Comparison of ENCODE assay signal across 8 cellular contexts in the genomic region with DNA sequence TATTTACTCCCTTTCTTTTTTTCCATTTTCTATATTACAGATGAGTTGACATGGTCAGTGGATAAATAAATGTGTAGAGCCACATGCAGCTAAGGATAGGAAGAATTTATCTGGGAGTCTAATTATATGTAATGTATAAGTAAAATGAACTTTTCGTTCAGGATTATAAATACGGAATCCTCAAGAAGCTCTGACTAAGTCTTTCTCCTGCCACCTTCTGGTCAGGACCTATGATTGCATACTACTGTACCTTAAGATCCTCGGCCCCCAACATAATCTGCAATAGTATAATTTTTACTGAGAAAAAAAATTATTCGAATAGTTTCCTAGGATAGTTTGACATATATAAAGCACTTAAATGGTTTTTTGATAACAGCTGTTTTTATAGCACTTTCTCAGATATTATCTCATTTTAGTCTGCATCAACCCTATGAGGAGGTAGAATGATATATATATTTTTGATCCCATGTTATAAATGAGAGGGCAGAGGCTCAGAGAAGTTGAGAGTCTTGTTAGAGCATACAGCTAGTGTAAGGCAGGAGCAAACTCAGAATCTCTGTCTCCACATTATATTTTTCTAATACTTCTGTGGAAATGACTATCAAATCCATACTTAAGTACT. TPM values are rescaled to one million over a fixed set of nuclear protein-coding genes. Genes with fewer than 3 reads are reported as not detected.
A peak's percentile ranks its signal among the peaks of the same experiment; 100 is the strongest.
DNase-seq lines count a peak whose midpoint lies in the region; ATAC-seq and TF ChIP-seq lines count a peak whose summit lies in the region.

No MANE protein-coding gene starts in this region.

- H3K9me3 Mint-ChIP-seq in naive B cell, result no peaks in the 10 kb centered on the region
- no peaks in the 10 kb centered on the region for H3K9me3 Mint-ChIP-seq in Calu3 (ENCODE audit: low read depth, unreplicated experiment)

- CTCF ChIA-PET in Calu3 (lab: Charles Lee), result interaction anchor here (1.6 kb wide), 1 partner anchor 43 kb away, joined by 4 read pairs; no protein-coding TSS in a partner anchor

- ATAC-seq in HG03354 (IDR thresholded peaks at IDR 0.05; ENCODE audit: poor library complexity, severe bottlenecking, unreplicated experiment), result peak; percentile 87
- ATAC-seq in naive B cell (ENCODE audit: low read depth in 2 of 2), result peak; percentile 63 to 68

- H3K27ac Mint-ChIP-seq in naive B cell, result no peak overlapping the region
- H3K27ac Mint-ChIP-seq in Calu3 (ENCODE audit: unreplicated experiment), result no peak overlapping the region

- DNase-seq in NCI-H1694 treated with DMSO at 0.1 percent for 48 hours (lab: John Stamatoyannopoulos, UW), result peak; percentile 18
- no peak for DNase-seq in NCI-H1694 (lab: John Stamatoyannopoulos, UW)
- peak; percentile 9 for DNase-seq in GM19238 (ENCODE audit: insufficient read length, low spot score)
- DNase-seq in RKO (ENCODE audit: low spot score), result peak; percentile 68
- peak; percentile 57 for DNase-seq in epithelial cell of esophagus (ENCODE audit: low read depth)
- DNase-seq in naive B cell, result peak; percentile 36
- no peak for DNase-seq in Calu3

- H3K27me3 Mint-ChIP-seq in naive B cell (no peaks in the 10 kb centered on the region), Calu3 (ENCODE audit: unreplicated experiment) (no peaks in the 10 kb centered on the region)

- H3K4me3 Mint-ChIP-seq in naive B cell (no peak overlapping the region), Calu3 (ENCODE audit: low read depth, unreplicated experiment) (no peak overlapping the region)

- H3K4me1 Mint-ChIP-seq in naive B cell, result peaks cover 0 to 11% (median 10%) of the 10 kb centered on the region in 3 donors
- H3K4me1 Mint-ChIP-seq in Calu3 (ENCODE audit: low read depth, unreplicated experiment), result peaks cover 4% of the 10 kb centered on the region

- H3K4me3 ChIP-seq in epithelial cell of esophagus (ENCODE audit: low read length), result no peak overlapping the region

- no TSS peak for BruUV-seq in Calu3 (replicated peaks; lab: Mats Ljungman, UMichigan)

- TF ChIP-seq CTCF in epithelial cell of esophagus (IDR thresholded peaks at IDR 0.05; ENCODE audit: insufficient read depth, low read depth, low read length, missing control alignments) (peak; percentile 75), Calu3 (IDR thresholded peaks at IDR 0.05; ENCODE audit: unreplicated experiment) (no peak)

- intact Hi-C loops in Calu3 (cut with micrococcal nuclease; ENCODE audit: unreplicated experiment), result loop anchor here (2.0 to 10.0 kb wide), 2 partner anchors 343 to 525 kb away; no protein-coding TSS in a partner anchor

- H3K36me3 Mint-ChIP-seq in naive B cell (peaks cover 0 to 3% of the 10 kb centered on the region in 2 donors), Calu3 (ENCODE audit: insufficient read depth, unreplicated experiment) (no peaks in the 10 kb centered on the region)

RNA-seq across cellular contexts. Expression of a gene that starts 36.1 kb away (rescaled TPM):
- 100 to 1,000 TPM in 1 of 6 donors, 10 to 100 TPM in 5; 67.5 to 106 (median 83.5) TPM for polyA plus RNA-seq in naive B cell (ENCODE audit: low read depth in 6 of 6)
- 21.8 and 23.3 TPM in 2 replicates for total RNA-seq in Calu3 (2022)

RNA-seq across cellular contexts. Expression of a gene that starts 56.6 kb away (rescaled TPM):
- polyA plus RNA-seq in naive B cell (ENCODE audit: low read depth in 6 of 6), result 10 to 100 TPM in 1 of 6 donors, 1 to 10 TPM in 5; 6.1 to 12.7 (median 7.5) TPM
- total RNA-seq in Calu3 (2022), result 5.2 and 5.6 TPM in 2 replicates

Comparison
In these comparisons a context has a peak if more than half of its experiments do, and no peak if none do; other contexts are left out.
1. DNase-seq: peak in NCI-H1694 treated with DMSO at 0.1 percent for 48 hours (single experiment), GM19238 (single experiment), RKO (single experiment), epithelial cell of esophagus (single experiment) and naive B cell (single experiment); none in NCI-H1694 (single experiment) and Calu3 (single experiment).